ENCODE assay signal across 7 cellular contexts in the genomic region with DNA sequence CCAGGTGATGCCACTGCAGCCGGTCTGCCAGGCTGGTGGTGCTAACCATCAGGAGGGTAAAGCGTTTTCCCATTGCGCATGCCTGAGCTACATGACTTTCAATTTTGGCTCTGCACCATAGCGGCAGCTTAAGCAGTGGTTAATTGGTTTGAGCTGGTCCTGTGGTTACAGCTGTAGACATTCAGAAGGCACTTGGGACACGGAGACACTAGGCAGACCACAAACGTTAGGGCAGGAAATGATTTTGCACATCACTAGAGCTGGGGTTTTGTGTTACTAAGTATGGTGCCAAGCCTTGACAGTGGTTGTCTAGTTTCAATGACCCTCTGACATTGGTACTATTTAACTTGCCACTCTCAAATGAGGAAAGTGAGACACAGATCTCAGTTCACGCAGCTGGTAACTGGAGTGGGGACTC. TPM values are rescaled to one million over a fixed set of nuclear protein-coding genes. Genes with fewer than 3 reads are reported as not detected.
DNase-seq lines count a peak whose midpoint lies in the region; ATAC-seq lines count a peak whose summit lies in the region.

No MANE protein-coding gene starts in this region.

- H4K12ac ChIP-seq in trophoblast cell (ENCODE audit: low read depth, low read length) = no peak overlapping the region

- ATAC-seq in GM18909 (IDR thresholded peaks at IDR 0.05; ENCODE audit: poor library complexity, unreplicated experiment) (peak; percentile 99), HG03039 (IDR thresholded peaks at IDR 0.05; ENCODE audit: unreplicated experiment) (peak; percentile 98)
- peak; percentile 97 to 99 for ATAC-seq in activated naive CD4-positive, alpha-beta T cell treated with anti-CD3 and anti-CD28 coated beads, Interleukin-2, amount 50 U/mL, for 72 hours

- no peak overlapping the region for H2BK120ac ChIP-seq in trophoblast cell (ENCODE audit: insufficient read depth, low read length, poor library complexity)

- H3K4ac ChIP-seq in trophoblast cell (ENCODE audit: low read depth, low read length) = no peak overlapping the region

- H3K18ac ChIP-seq in trophoblast cell (ENCODE audit: low read length) = no peak overlapping the region

- no peaks in the 10 kb centered on the region for H3K4me1 ChIP-seq in trophoblast cell (ENCODE audit: control insufficient read depth in 1 of 2, insufficient read depth in 2 of 2, low read length in 2 of 2)

- H3K9me3 Mint-ChIP-seq in activated naive CD4-positive, alpha-beta T cell treated with anti-CD3 and anti-CD28 coated beads, Interleukin-2, amount 50 U/mL, for 72 hours = peaks cover 6 to 9% of the 10 kb centered on the region in 2 donors

- H3K36me3 ChIP-seq in trophoblast cell (ENCODE audit: control insufficient read depth in 1 of 2, insufficient read depth in 2 of 2, low read length in 2 of 2) = no peaks in the 10 kb centered on the region

- DNase-seq in RPMI7951 (ENCODE audit: low read depth) = peak; percentile 97
- DNase-seq in activated naive CD4-positive, alpha-beta T cell treated with anti-CD3 and anti-CD28 coated beads, Interleukin-2, amount 50 U/mL, for 72 hours (ENCODE audit: low spot score in 2 of 2) = peak; percentile 23 to 82
- DNase-seq in stimulated activated naive CD4-positive, alpha-beta T cell treated with Interleukin-2 at 50 U/mL for 16 hours (lab: John Stamatoyannopoulos, UW) = peak; percentile 22
- DNase-seq in trophoblast cell = no peak
- DNase-seq in NCI-H1048 (lab: John Stamatoyannopoulos, UW) = no peak

- H2BK12ac ChIP-seq in trophoblast cell (ENCODE audit: low read length) = no peak overlapping the region

- no peak overlapping the region for H2AK5ac ChIP-seq in trophoblast cell (ENCODE audit: low read length)

- no peak overlapping the region for H4K91ac ChIP-seq in trophoblast cell (ENCODE audit: low read depth, low read length)

- H3K79me2 ChIP-seq in trophoblast cell (ENCODE audit: control insufficient read depth, insufficient read depth, low read length, poor library complexity) = no peaks in the 10 kb centered on the region

- no peak overlapping the region for H3K14ac ChIP-seq in trophoblast cell (ENCODE audit: low read length)

- no peak overlapping the region for H3K4me3 ChIP-seq in trophoblast cell (ENCODE audit: low read depth, low read length)

- no peak overlapping the region for H3K27ac ChIP-seq in trophoblast cell (ENCODE audit: low read depth, low read length)

- no peaks in the 10 kb centered on the region for H3K79me1 ChIP-seq in trophoblast cell (ENCODE audit: low read length)

- H3K23ac ChIP-seq in trophoblast cell (ENCODE audit: low read length) = no peak overlapping the region

- H3K36me3 Mint-ChIP-seq in activated naive CD4-positive, alpha-beta T cell treated with anti-CD3 and anti-CD28 coated beads, Interleukin-2, amount 50 U/mL, for 72 hours = peaks cover 6 to 23% of the 10 kb centered on the region in 2 donors

- no peak overlapping the region for H2AFZ ChIP-seq in trophoblast cell (ENCODE audit: insufficient read depth, low read length, poor library complexity)

- no peak overlapping the region for H4K8ac ChIP-seq in trophoblast cell (ENCODE audit: low read depth, low read length)

- H3K27ac Mint-ChIP-seq in activated naive CD4-positive, alpha-beta T cell treated with anti-CD3 and anti-CD28 coated beads, Interleukin-2, amount 50 U/mL, for 72 hours = peak overlapping the region; percentile 77 to 90

- no CpG with 5 or more reads among the region's 7 CpGs for WGBS in trophoblast cell (ENCODE audit: extremely low coverage, insufficient coverage, insufficient read length)

- no peaks in the 10 kb centered on the region for H3K27me3 ChIP-seq in trophoblast cell (ENCODE audit: insufficient read depth, low read length)

- H2BK5ac ChIP-seq in trophoblast cell (ENCODE audit: low read depth, low read length, poor library complexity) = no peak overlapping the region

- no peaks in the 10 kb centered on the region for H3K9me3 ChIP-seq in trophoblast cell (ENCODE audit: insufficient read depth, low read depth, low read length)

- H3K9ac ChIP-seq in trophoblast cell (ENCODE audit: low read length) = no peak overlapping the region

- H3K4me2 ChIP-seq in trophoblast cell (ENCODE audit: low read length) = no peak overlapping the region

RNA-seq across cellular contexts. Expression of a gene that starts 28.9 kb away (rescaled TPM):
- total RNA-seq in RPMI7951 (2014; rRNA removed; shearing (Covaris generic)) = 45.4 and 50.7 TPM in 2 replicates
- 10 to 100 TPM; 46.1 to 56.4 TPM for total RNA-seq in activated naive CD4-positive, alpha-beta T cell treated with anti-CD3 and anti-CD28 coated beads, Interleukin-2, amount 50 U/mL, for 72 hours
- polyA plus RNA-seq in trophoblast cell (2013) = 48.6 and 51.0 TPM in 2 replicates

Comparison
In these comparisons a context has a peak if more than half of its experiments do, and no peak if none do; other contexts are left out.
1. DNase-seq: peak in RPMI7951 (single experiment), activated naive CD4-positive, alpha-beta T cell treated with anti-CD3 and anti-CD28 coated beads, Interleukin-2, amount 50 U/mL, for 72 hours (2 of 2) and stimulated activated naive CD4-positive, alpha-beta T cell treated with Interleukin-2 at 50 U/mL for 16 hours (single experiment); none in trophoblast cell (0 of 2) and NCI-H1048 (single experiment).
2. Peak in every context shown above with its lines, with median percentiles within 50 percentile points of each other: ATAC-seq.